10 cellular contexts compared by ENCODE assay signal in genomic region chr15:64717735-64718495, GRCh38. TPM values are rescaled to one million over a fixed set of nuclear protein-coding genes. Genes with fewer than 3 reads are reported as not detected.
DNase-seq lines count a peak whose midpoint lies in the region; ATAC-seq and TF ChIP-seq lines count a peak whose summit lies in the region.
"Had no signal": no experiment of that assay in that cellular context is flagged by ENCODE, and none has a peak within 500 bp of the region (broad histone marks: within the 10 kb centered on the region; RNA-seq: fewer than 3 reads in every experiment).

No MANE protein-coding gene starts in this region.

- H3K36me3 ChIP-seq in gastroesophageal sphincter (peaks cover 0 to 46% of the 10 kb centered on the region in 2 donors), parathyroid adenoma (ENCODE audit: control insufficient read depth, insufficient read depth, low read length) (no peaks in the 10 kb centered on the region), aorta (ENCODE audit: control insufficient read depth in 1 of 2, insufficient read depth in 2 of 2, low read length in 1 of 2) (no peaks in the 10 kb centered on the region)

- H2AFZ ChIP-seq in parathyroid adenoma: no peak overlapping the region

- TF ChIP-seq EP300 in gastroesophageal sphincter (IDR thresholded peaks at IDR 0.05): no peak

- TF ChIP-seq CTCF in gastroesophageal sphincter (IDR thresholded peaks at IDR 0.05) (no peak), parathyroid adenoma (IDR thresholded peaks at IDR 0.05) (no peak)

- H3K9me3 ChIP-seq in gastroesophageal sphincter (no peaks in the 10 kb centered on the region), parathyroid adenoma (ENCODE audit: control insufficient read depth, low read length) (no peaks in the 10 kb centered on the region), aorta (ENCODE audit: control insufficient read depth, low read length) (no peaks in the 10 kb centered on the region)

- H3K27me3 ChIP-seq in gastroesophageal sphincter (no peaks in the 10 kb centered on the region), parathyroid adenoma (ENCODE audit: control insufficient read depth, insufficient read depth, low read length) (no peaks in the 10 kb centered on the region), aorta (ENCODE audit: control insufficient read depth in 1 of 2, insufficient read depth in 2 of 2, low read length in 1 of 2) (no peaks in the 10 kb centered on the region)

- ATAC-seq in gastroesophageal sphincter (peak; percentile 35), aorta (ENCODE audit: low FRiP score) (peak; percentile 66), HG03175 (IDR thresholded peaks at IDR 0.05; ENCODE audit: unreplicated experiment) (no peak)

- 42 to 66% methylated on average over 3 to 7 of the region's 18 CpGs for WGBS in gastroesophageal sphincter (ENCODE audit: low coverage in 1 of 2), 2 donors
- 25 to 33% methylated on average over 18 of the region's 18 CpGs for WGBS in aorta, 2 donors

- peak overlapping the region; percentile 1 to 71 (median 66) for H3K27ac ChIP-seq in gastroesophageal sphincter
- H3K27ac ChIP-seq in parathyroid adenoma: peak overlapping the region; percentile 71
- H3K27ac ChIP-seq in aorta (ENCODE audit: low read depth in 1 of 2, low read length in 2 of 2): no peak overlapping the region

- no peak overlapping the region for H3K4me2 ChIP-seq in parathyroid adenoma (ENCODE audit: low read length)

- DNase-seq in stimulated activated CD4-positive, alpha-beta T cell treated with anti-CD3 and anti-CD28 coated beads, Interleukin-15, amount 100 ng/mL, for 24 hours: peak; percentile 22
- DNase-seq in stimulated activated CD4-positive, alpha-beta T cell treated with anti-CD3 and anti-CD28 coated beads, Interleukin-2, amount 100 ng/mL, for 24 hours: no peak
- DNase-seq in aorta (peak in 1 of 2 donors; percentile 73), NK-92 (lab: John Stamatoyannopoulos, UW; ENCODE audit: unreplicated experiment) (no peak), kidney tubule cell (ENCODE audit: low spot score) (no peak)
- DNase-seq: activated effector memory CD4-positive, alpha-beta T cell treated with Interleukin-2 at 50 U/mL for 16 hours; NCI-H2227 treated with DMSO at 0.1 percent for 48 hours had no signal

- no peak overlapping the region for H3K9ac ChIP-seq in parathyroid adenoma

- H3K4me3 ChIP-seq in gastroesophageal sphincter: no peak overlapping the region
- no peak overlapping the region for H3K4me3 ChIP-seq in parathyroid adenoma (ENCODE audit: low read depth, low read length)
- H3K4me3 ChIP-seq in aorta (ENCODE audit: low read length in 2 of 2): no peak overlapping the region

- TF ChIP-seq POLR2A in gastroesophageal sphincter (IDR thresholded peaks at IDR 0.05): no peak

- H3K4me1 ChIP-seq in gastroesophageal sphincter (peaks cover 0 to 34% (median 0%) of the 10 kb centered on the region in 3 donors), parathyroid adenoma (peaks cover 2% of the 10 kb centered on the region), aorta (ENCODE audit: control insufficient read depth in 1 of 2, insufficient read depth in 2 of 2, low read length in 2 of 2) (no peaks in the 10 kb centered on the region)

- intact Hi-C loops in aorta (cut with DNase I): no loop called here

- no peaks in the 10 kb centered on the region for H3K79me2 ChIP-seq in parathyroid adenoma

RNA-seq across cellular contexts. Expression of gene RBPMS2, which starts 57.5 kb away (rescaled TPM):
- 10 to 100 TPM; 14.6 to 47.8 (median 33.9) TPM for total RNA-seq in gastroesophageal sphincter
- total RNA-seq in aorta: 1 to 10 TPM; 6.9 to 9.9 TPM
- 1 to 10 TPM in 1 of 2 donors, under 1 TPM in 1; 0.51 to 1.0 TPM for polyA plus RNA-seq in aorta

Comparison
In these comparisons a context has a peak if more than half of its experiments do, and no peak if none do; other contexts are left out.
1. H3K27ac ChIP-seq: peak in gastroesophageal sphincter (4 of 4) and parathyroid adenoma (single experiment); none in aorta (0 of 2).